In the genomic region with DNA sequence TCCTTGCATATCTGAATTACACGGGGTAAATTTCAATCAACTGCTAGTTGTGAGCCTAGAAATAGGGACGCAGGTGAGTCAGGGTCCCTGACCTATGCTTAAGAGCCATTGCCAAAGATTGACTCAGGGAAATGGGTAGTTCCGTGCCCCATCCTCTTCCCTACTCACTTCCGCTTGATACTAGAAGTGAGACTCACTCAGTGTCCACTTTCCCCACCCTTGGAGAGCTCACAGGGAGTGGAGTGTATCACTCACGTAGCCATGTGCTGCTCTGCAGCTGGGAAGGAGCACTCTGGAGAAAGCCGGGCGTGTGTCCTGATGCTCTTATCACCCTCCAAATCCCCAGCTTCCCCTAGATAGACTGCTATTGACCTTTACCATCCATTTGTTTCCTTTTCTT, we compare ENCODE assay signal across 22 cellular contexts. TPM values are rescaled to one million over a fixed set of nuclear protein-coding genes. Genes with fewer than 3 reads are reported as not detected.
A peak's percentile ranks its signal among the peaks of the same experiment; 100 is the strongest.
DNase-seq lines count a peak whose midpoint lies in the region; ATAC-seq, FAIRE-seq and TF ChIP-seq lines count a peak whose summit lies in the region.
"Had no signal": no experiment of that assay in that cellular context is flagged by ENCODE, and none has a peak within 500 bp of the region (broad histone marks: within the 10 kb centered on the region; RNA-seq: fewer than 3 reads in every experiment).

No MANE protein-coding gene starts in this region.

- H3K79me2 ChIP-seq in K562 (ENCODE audit: control insufficient read depth, insufficient read depth, low read length), result no peaks in the 10 kb centered on the region

- peak overlapping the region; percentile 2 for H3K27ac Mint-ChIP-seq in type B pancreatic cell
- no peak overlapping the region for H3K27ac Mint-ChIP-seq in naive thymus-derived CD8-positive, alpha-beta T cell
- H3K27ac Mint-ChIP-seq: CD14-positive monocyte; CD8-positive, alpha-beta T cell; HFFc6 had no signal

- no peak overlapping the region for H3K4me2 ChIP-seq in K562 (ENCODE audit: insufficient read depth, low read length)

- ATAC-seq in K562, result peak; percentile 54; the same call in 2 of the 3 replicates
- ATAC-seq in naive thymus-derived CD8-positive, alpha-beta T cell, result no peak
- no peak for ATAC-seq in GM19397 (IDR thresholded peaks at IDR 0.05; ENCODE audit: unreplicated experiment)
- ATAC-seq: CD8-positive, alpha-beta T cell had no signal

- 0% methylated on average over 7 of the region's 7 CpGs for WGBS in K562 (ENCODE audit: insufficient coverage, low coverage, missing lambda C conversion rate)

- no peaks in the 10 kb centered on the region for H3K36me3 ChIP-seq in K562 (ENCODE audit: control insufficient read depth, insufficient read depth, low read length)

- no peak overlapping the region for H3K27ac ChIP-seq in K562 (ENCODE audit: extremely low read depth, low read depth, low read length)
- H3K27ac ChIP-seq: 22Rv1 had no signal

- TF ChIP-seq RAD21 in K562 (CRISPR knock-in tag; conservative IDR thresholded peaks at IDR 0.05 in 1 of 2, IDR thresholded peaks at IDR 0.05 in 1 of 2), result no peak

- H3K9ac ChIP-seq in K562 (ENCODE audit: insufficient read depth in 1 of 2, low read depth in 2 of 2, low read length in 2 of 2), result no peak overlapping the region

- no peaks in the 10 kb centered on the region for H3K9me1 ChIP-seq in K562 (ENCODE audit: control insufficient read depth, insufficient read depth, low read length)

- H3K4me3 Mint-ChIP-seq in type B pancreatic cell, result peak overlapping the region; percentile 35
- H3K4me3 Mint-ChIP-seq in naive thymus-derived CD8-positive, alpha-beta T cell, result no peak overlapping the region
- H3K4me3 Mint-ChIP-seq: CD14-positive monocyte; CD8-positive, alpha-beta T cell; HFFc6 had no signal

- H3K27me3 ChIP-seq in K562 (ENCODE audit: control insufficient read depth in 2 of 2, insufficient read depth in 2 of 2, low read length in 2 of 2), result peaks cover 38 to 42% of the 10 kb centered on the region in 2 experiments

- TF ChIP-seq POLR2A in K562 (conservative IDR thresholded peaks at IDR 0.05), result no peak

- intact Hi-C loops in K562 (cut with micrococcal nuclease), result no loop called here

- peaks cover 6% of the 10 kb centered on the region for H3K27me3 Mint-ChIP-seq in type B pancreatic cell
- peaks cover 7 to 39% (median 17%) of the 10 kb centered on the region in 5 donors for H3K27me3 Mint-ChIP-seq in naive thymus-derived CD8-positive, alpha-beta T cell

- H2AFZ ChIP-seq in K562 (ENCODE audit: low read depth, low read length), result no peak overlapping the region

- no peak for TF ChIP-seq CTCF in K562 (IDR thresholded peaks at IDR 0.05 in 2 of 3, conservative IDR thresholded peaks at IDR 0.05 in 1 of 3; ENCODE audit: insufficient read depth in 2 of 3, low read depth in 1 of 3, low read length in 3 of 3)
- no peak for TF ChIP-seq CTCF in type B pancreatic cell (conservative IDR thresholded peaks at IDR 0.05)

- DNase-seq in NOMO-1 treated with DMSO at 0.1 percent for 48 hours (lab: John Stamatoyannopoulos, UW; ENCODE audit: unreplicated experiment), result peak; percentile 4
- DNase-seq in NOMO-1 (lab: John Stamatoyannopoulos, UW; ENCODE audit: unreplicated experiment in 2 of 2), result no peak
- no peak for DNase-seq in K562 (ENCODE audit: extremely low read depth in 1 of 4, low spot score in 3 of 4)
- peak; percentile 15 for DNase-seq in kidney tubule cell (ENCODE audit: low spot score)
- no peak for DNase-seq in type B pancreatic cell (ENCODE audit: extremely low spot score, unreplicated experiment)
- no peak for DNase-seq in iPS-NIHi11 (ENCODE audit: low spot score)
- no peak for DNase-seq in naive thymus-derived CD8-positive, alpha-beta T cell
- DNase-seq: CD8-positive, alpha-beta T cell; COR-L47; DMS153; DMS79 treated with DMSO at 0.1 percent for 48 hours; GF-D8; HCEC 1CT; HFFc6 had no signal

- no peak for TF ChIP-seq EP300 in K562 (IDR thresholded peaks at IDR 0.05; ENCODE audit: low read length)

- in situ Hi-C loops in K562 (cut with MboI), result no loop called here

- CTCF ChIA-PET in K562 (lab: Yijun Ruan, JAX; ENCODE audit: low intra/inter-chr PET ratio), result no interaction called here

- FAIRE-seq in K562 (lab: Jason Lieb, UNC), result no peak
- FAIRE-seq: D721Med, GM19239 had no signal

- POLR2A ChIA-PET in K562 (lab: Yijun Ruan, JAX), result interaction anchor here (0.6 kb wide), 1 partner anchor 227 kb away, joined by 3 read pairs; no protein-coding TSS in a partner anchor
- POLR2A ChIA-PET in naive thymus-derived CD8-positive, alpha-beta T cell (lab: Charles Lee), result no interaction called here

- H3K9me3 Mint-ChIP-seq in type B pancreatic cell, result no peaks in the 10 kb centered on the region
- peaks cover 0 to 3% (median 0%) of the 10 kb centered on the region in 9 donors for H3K9me3 Mint-ChIP-seq in naive thymus-derived CD8-positive, alpha-beta T cell
- H3K9me3 Mint-ChIP-seq: CD8-positive, alpha-beta T cell; HFFc6 had no signal

- no peak overlapping the region for H3K4me3 ChIP-seq in K562

- no peaks in the 10 kb centered on the region for H3K4me1 ChIP-seq in K562 (replicated peaks in 1 of 2; ENCODE audit: control insufficient read depth in 2 of 2, insufficient read depth in 2 of 2, low read length in 2 of 2)

- no peaks in the 10 kb centered on the region for H3K9me3 ChIP-seq in K562 (replicated peaks; ENCODE audit: control insufficient read depth, insufficient read depth, low read depth, low read length)

- H3K4me1 Mint-ChIP-seq in type B pancreatic cell (ENCODE audit: unreplicated experiment), result peaks cover 16% of the 10 kb centered on the region
- peaks cover 0 to 6% (median 1%) of the 10 kb centered on the region in 4 donors for H3K4me1 Mint-ChIP-seq in naive thymus-derived CD8-positive, alpha-beta T cell
- H3K4me1 Mint-ChIP-seq: CD14-positive monocyte had no signal

- H3K36me3 Mint-ChIP-seq in type B pancreatic cell, result no peaks in the 10 kb centered on the region
- peaks cover 0 to 2% (median 0%) of the 10 kb centered on the region in 3 donors for H3K36me3 Mint-ChIP-seq in naive thymus-derived CD8-positive, alpha-beta T cell
- H3K36me3 Mint-ChIP-seq: CD14-positive monocyte; CD8-positive, alpha-beta T cell had no signal

- BruUV-seq in K562 (replicated peaks; lab: Mats Ljungman, UMichigan), result no TSS peak

- no peaks in the 10 kb centered on the region for H4K20me1 ChIP-seq in K562 (replicated peaks; ENCODE audit: control insufficient read depth, insufficient read depth, low read length)

TF ChIP-seq in K562, 482 proteins besides CTCF, POLR2A, EP300 and RAD21:
- no peak for TF ChIP-seq BCL6 (CRISPR knock-in tag; IDR thresholded peaks at IDR 0.05)
- no peak for TF ChIP-seq SMAD2 (IDR thresholded peaks at IDR 0.05; ENCODE audit: low read depth, low read length)
- TF ChIP-seq EZH2 (IDR thresholded peaks at IDR 0.05; ENCODE audit: borderline replicate concordance, low read depth, low read length), result peak; percentile 64; the same call in 1 of the 2 replicates
- no peak for TF ChIP-seq NR2C2 (CRISPR knock-in tag; IDR thresholded peaks at IDR 0.05)
- TF ChIP-seq NR2C2 (tag; IDR thresholded peaks at IDR 0.05), result no peak
- TF ChIP-seq FOXK2 (conservative IDR thresholded peaks at IDR 0.05 in 1 of 2, IDR thresholded peaks at IDR 0.05 in 1 of 2; ENCODE audit: low read depth in 2 of 2), result no peak

RNA-seq across cellular contexts. Expression of gene MUC22, which starts 0.5 kb away (rescaled TPM):
- not detected in 2 replicates for total RNA-seq in K562 (2011; cell fraction: chromatin; rRNA removed; ENCODE audit: low replicate concordance)
- total RNA-seq in K562 (2011; cell fraction: nucleolus; rRNA removed), result not detected in 2 replicates
- total RNA-seq in K562 (2011; cell fraction: nucleoplasm; rRNA removed), result not detected in 2 replicates
- total RNA-seq in K562 (2014; rRNA removed), result not detected in 2 replicates
- total RNA-seq in K562 (2014; rRNA removed; fragmentation: Illumina TruSeq; extraction: Trizol), result not detected in 2 replicates
- not detected in 2 replicates for total RNA-seq in K562 (2015; rRNA removed; fragmentation: Illumina TruSeq; extraction: Trizol)
- total RNA-seq in K562 (2021), result not detected in 2 replicates
- not detected in 2 replicates for polyA plus RNA-seq in K562 (2011; rRNA removed)
- polyA plus RNA-seq in K562 (2011; cell fraction: cytosol; rRNA removed), result not detected in 2 replicates
- polyA plus RNA-seq in K562 (2011; cell fraction: nucleus; rRNA removed), result 0.01 TPM in 1 of 2 replicates, not detected in the other
- not detected in 2 replicates for polyA plus RNA-seq in K562 (2012)
- 0.01 TPM in 1 of 2 replicates, not detected in the other for polyA plus RNA-seq in K562 (2014; fragmentation: Illumina TruSeq; extraction: Trizol)
- polyA plus RNA-seq in K562 (2014; fragmentation: Nextera tagmentation; extraction: Ambion mirVana), result not detected
- 0.03 TPM in 1 of 2 replicates, not detected in the other for polyA plus RNA-seq in K562 (2014; rRNA removed)
- polyA minus RNA-seq in K562 (2011; rRNA and poly(A)+ RNA removed), result 0.03 TPM in 1 of 2 replicates, not detected in the other
- polyA minus RNA-seq in K562 (2011; cell fraction: cytosol; rRNA and poly(A)+ RNA removed), result not detected in 2 replicates
- polyA minus RNA-seq in K562 (2011; cell fraction: nucleus; rRNA and poly(A)+ RNA removed), result not detected in 2 replicates
- total RNA-seq in type B pancreatic cell (ENCODE audit: low replicate concordance), result 1.6 and 4.9 TPM in 2 replicates
- not detected for total RNA-seq in naive thymus-derived CD8-positive, alpha-beta T cell
- polyA plus RNA-seq in naive thymus-derived CD8-positive, alpha-beta T cell, result not detected
- total RNA-seq: A673; CD8-positive, alpha-beta T cell; H4; HFFc6 had no signal
- polyA plus RNA-seq: BJ, CD14-positive monocyte had no signal

RNA-seq across cellular contexts. Expression of gene MUC21, which starts 26.2 kb away (rescaled TPM):
- not detected in 2 replicates for total RNA-seq in K562 (2011; cell fraction: chromatin; rRNA removed; ENCODE audit: low replicate concordance)
- not detected in 2 replicates for total RNA-seq in K562 (2011; cell fraction: nucleolus; rRNA removed)
- total RNA-seq in K562 (2011; cell fraction: nucleoplasm; rRNA removed), result not detected in 2 replicates
- total RNA-seq in K562 (2014; rRNA removed) (not detected in 2 replicates), K562 (2014; rRNA removed; fragmentation: Illumina TruSeq; extraction: Trizol) (not detected in 2 replicates), K562 (2015; rRNA removed; fragmentation: Illumina TruSeq; extraction: Trizol) (not detected in 2 replicates), K562 (2021) (not detected in 2 replicates), type B pancreatic cell (ENCODE audit: low replicate concordance) (0.43 and 0.65 TPM in 2 replicates)
- polyA plus RNA-seq in K562 (2011; rRNA removed) (not detected in 2 replicates), K562 (2014; fragmentation: Illumina TruSeq; extraction: Trizol) (not detected in 2 replicates), K562 (2014; fragmentation: Nextera tagmentation; extraction: Ambion mirVana) (not detected), K562 (2014; rRNA removed) (not detected in 2 replicates)
- polyA plus RNA-seq in K562 (2011; cell fraction: cytosol; rRNA removed), result not detected in 2 replicates
- not detected in 2 replicates for polyA plus RNA-seq in K562 (2011; cell fraction: nucleus; rRNA removed)
- polyA plus RNA-seq in K562 (2012), result not detected in 2 replicates
- not detected in 2 replicates for polyA minus RNA-seq in K562 (2011; rRNA and poly(A)+ RNA removed)
- not detected in 2 replicates for polyA minus RNA-seq in K562 (2011; cell fraction: cytosol; rRNA and poly(A)+ RNA removed)
- polyA minus RNA-seq in K562 (2011; cell fraction: nucleus; rRNA and poly(A)+ RNA removed), result not detected in 2 replicates
- total RNA-seq in naive thymus-derived CD8-positive, alpha-beta T cell, result not detected
- not detected for polyA plus RNA-seq in naive thymus-derived CD8-positive, alpha-beta T cell
- total RNA-seq: A673; CD8-positive, alpha-beta T cell; H4; HFFc6 had no signal
- polyA plus RNA-seq: BJ, CD14-positive monocyte had no signal

Comparison
In these comparisons a context has a peak if more than half of its experiments do, and no peak if none do; other contexts are left out.
1. DNase-seq: peak in NOMO-1 treated with DMSO at 0.1 percent for 48 hours (single experiment) and kidney tubule cell (single experiment); none in NOMO-1 (0 of 2), K562 (0 of 4), type B pancreatic cell (single experiment), iPS-NIHi11 (single experiment) and naive thymus-derived CD8-positive, alpha-beta T cell (0 of 10).